Comparison of ENCODE assay signal across 1 cellular context in genomic region chr11:6233984-6234313, GRCh38.
TF ChIP-seq lines count a peak whose summit lies in the region.

No MANE protein-coding gene starts in this region.

TF ChIP-seq in WTC11, 78 proteins besides CTCF, POLR2A, EP300 and RAD21 (continued from another document):
- no peak for TF ChIP-seq PRDM15 (CRISPR knock-in tag; IDR thresholded peaks at IDR 0.05)
- TF ChIP-seq, protein P1, sequence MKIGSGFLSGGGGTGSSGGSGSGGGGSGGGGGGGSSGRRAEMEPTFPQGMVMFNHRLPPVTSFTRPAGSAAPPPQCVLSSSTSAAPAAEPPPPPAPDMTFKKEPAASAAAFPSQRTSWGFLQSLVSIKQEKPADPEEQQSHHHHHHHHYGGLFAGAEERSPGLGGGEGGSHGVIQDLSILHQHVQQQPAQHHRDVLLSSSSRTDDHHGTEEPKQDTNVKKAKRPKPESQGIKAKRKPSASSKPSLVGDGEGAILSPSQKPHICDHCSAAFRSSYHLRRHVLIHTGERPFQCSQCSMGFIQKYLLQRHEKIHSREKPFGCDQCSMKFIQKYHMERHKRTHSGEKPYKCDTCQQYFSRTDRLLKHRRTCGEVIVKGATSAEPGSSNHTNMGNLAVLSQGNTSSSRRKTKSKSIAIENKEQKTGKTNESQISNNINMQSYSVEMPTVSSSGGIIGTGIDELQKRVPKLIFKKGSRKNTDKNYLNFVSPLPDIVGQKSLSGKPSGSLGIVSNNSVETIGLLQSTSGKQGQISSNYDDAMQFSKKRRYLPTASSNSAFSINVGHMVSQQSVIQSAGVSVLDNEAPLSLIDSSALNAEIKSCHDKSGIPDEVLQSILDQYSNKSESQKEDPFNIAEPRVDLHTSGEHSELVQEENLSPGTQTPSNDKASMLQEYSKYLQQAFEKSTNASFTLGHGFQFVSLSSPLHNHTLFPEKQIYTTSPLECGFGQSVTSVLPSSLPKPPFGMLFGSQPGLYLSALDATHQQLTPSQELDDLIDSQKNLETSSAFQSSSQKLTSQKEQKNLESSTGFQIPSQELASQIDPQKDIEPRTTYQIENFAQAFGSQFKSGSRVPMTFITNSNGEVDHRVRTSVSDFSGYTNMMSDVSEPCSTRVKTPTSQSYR (CRISPR knock-in tag; IDR thresholded peaks at IDR 0.05): no peak
